ENCODE assay signal across 15 cellular contexts in the genomic region with DNA sequence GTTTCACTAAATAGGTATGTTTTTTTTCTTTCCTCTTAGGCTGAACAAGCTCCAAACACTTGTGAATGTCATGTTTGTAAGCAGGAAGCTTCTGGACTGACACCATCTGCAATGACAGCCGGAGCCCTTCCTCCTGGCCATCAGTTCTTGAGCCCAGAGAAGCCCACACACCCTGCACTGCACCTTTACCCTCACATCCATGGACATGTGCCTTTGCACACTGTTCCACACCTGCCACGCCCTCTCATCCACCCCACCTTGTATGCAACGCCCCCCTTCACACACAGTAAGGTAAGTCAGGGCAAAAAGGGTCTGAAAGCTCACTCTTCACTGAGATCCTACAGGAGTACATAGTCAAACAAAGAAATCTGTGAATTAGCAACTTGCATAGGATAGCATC.
DNase-seq lines count a peak whose midpoint lies in the region; ATAC-seq and TF ChIP-seq lines count a peak whose summit lies in the region.
"Had no signal": no experiment of that assay in that cellular context is flagged by ENCODE, and none has a peak within 500 bp of the region (broad histone marks: within the 10 kb centered on the region; RNA-seq: fewer than 3 reads in every experiment).

No MANE protein-coding gene starts in this region.

- TF ChIP-seq CTCF in activated CD8-positive, alpha-beta T cell treated with anti-CD3 and anti-CD28 coated beads for 36 hours (IDR thresholded peaks at IDR 0.05), result no peak

- CTCF ChIA-PET in activated naive CD4-positive, alpha-beta T cell treated with anti-CD3 and anti-CD28 coated beads, Interleukin-2, amount 10 ng/mL, durations not matched to agents 7 days and 5 days (lab: Charles Lee), result no interaction called here
- CTCF ChIA-PET in activated CD8-positive, alpha-beta T cell treated with anti-CD3 and anti-CD28 coated beads for 36 hours (lab: Charles Lee), result no interaction called here

- H3K4me1 Mint-ChIP-seq in activated naive CD4-positive, alpha-beta T cell treated with anti-CD3 and anti-CD28 coated beads, Interleukin-2, amount 10 ng/mL, durations not matched to agents 7 days and 5 days, result peaks cover 9% of the 10 kb centered on the region
- peaks cover 25% of the 10 kb centered on the region for H3K4me1 Mint-ChIP-seq in activated CD8-positive, alpha-beta T cell treated with anti-CD3 and anti-CD28 coated beads for 36 hours (ENCODE audit: low read depth)
- H3K4me1 Mint-ChIP-seq in stimulated activated memory B cell treated with anti-CD40 and anti-IgM and Interleukin-4, amounts not matched to agents 10 μg/mL and 1 μg/mL and 100 μg/mL, for 72 hours, result peaks cover 49% of the 10 kb centered on the region

- POLR2A ChIA-PET in activated CD8-positive, alpha-beta T cell treated with anti-CD3 and anti-CD28 coated beads for 36 hours (lab: Charles Lee), result no interaction called here

- intact Hi-C loops in activated CD8-positive, alpha-beta T cell treated with anti-CD3 and anti-CD28 coated beads for 36 hours (cut with micrococcal nuclease), result no loop called here

- H3K36me3 Mint-ChIP-seq in activated naive CD4-positive, alpha-beta T cell treated with anti-CD3 and anti-CD28 coated beads, Interleukin-2, amount 50 U/mL, for 72 hours, result peaks cover 12 to 27% of the 10 kb centered on the region in 2 donors
- H3K36me3 Mint-ChIP-seq in activated naive CD4-positive, alpha-beta T cell treated with anti-CD3 and anti-CD28 coated beads, Interleukin-2, amount 10 ng/mL, durations not matched to agents 7 days and 5 days, result peaks cover 60% of the 10 kb centered on the region
- H3K36me3 Mint-ChIP-seq in activated CD8-positive, alpha-beta T cell treated with anti-CD3 and anti-CD28 coated beads for 36 hours (ENCODE audit: low read depth), result peaks cover 49% of the 10 kb centered on the region
- peaks cover 76% of the 10 kb centered on the region for H3K36me3 Mint-ChIP-seq in stimulated activated memory B cell treated with anti-CD40 and anti-IgM and Interleukin-4, amounts not matched to agents 10 μg/mL and 1 μg/mL and 100 μg/mL, for 72 hours

- no peaks in the 10 kb centered on the region for H3K27me3 Mint-ChIP-seq in activated naive CD4-positive, alpha-beta T cell treated with anti-CD3 and anti-CD28 coated beads, Interleukin-2, amount 10 ng/mL, durations not matched to agents 7 days and 5 days
- H3K27me3 Mint-ChIP-seq in activated CD8-positive, alpha-beta T cell treated with anti-CD3 and anti-CD28 coated beads for 36 hours, result no peaks in the 10 kb centered on the region
- H3K27me3 Mint-ChIP-seq in stimulated activated memory B cell treated with anti-CD40 and anti-IgM and Interleukin-4, amounts not matched to agents 10 μg/mL and 1 μg/mL and 100 μg/mL, for 72 hours, result no peaks in the 10 kb centered on the region
- H3K27me3 Mint-ChIP-seq: IgD-negative memory B cell had no signal

- no peak for ATAC-seq in activated naive CD4-positive, alpha-beta T cell treated with anti-CD3 and anti-CD28 coated beads, Interleukin-2, amount 50 U/mL, for 72 hours
- ATAC-seq in activated CD8-positive, alpha-beta T cell treated with anti-CD3 and anti-CD28 coated beads for 36 hours, result no peak
- ATAC-seq in left lobe of liver, result peak; percentile 15
- no peak for ATAC-seq in stimulated activated memory B cell treated with anti-CD40 and anti-IgM and Interleukin-4, amounts not matched to agents 10 μg/mL and 1 μg/mL and 100 μg/mL, for 72 hours
- no peak for ATAC-seq in HG03378 (IDR thresholded peaks at IDR 0.05; ENCODE audit: unreplicated experiment)

- H3K4me3 Mint-ChIP-seq in activated naive CD4-positive, alpha-beta T cell treated with anti-CD3 and anti-CD28 coated beads, Interleukin-2, amount 10 ng/mL, durations not matched to agents 7 days and 5 days, result no peak overlapping the region
- no peak overlapping the region for H3K4me3 Mint-ChIP-seq in activated CD8-positive, alpha-beta T cell treated with anti-CD3 and anti-CD28 coated beads for 36 hours
- no peak overlapping the region for H3K4me3 Mint-ChIP-seq in stimulated activated memory B cell treated with anti-CD40 and anti-IgM and Interleukin-4, amounts not matched to agents 10 μg/mL and 1 μg/mL and 100 μg/mL, for 72 hours

- DNase-seq in activated naive CD4-positive, alpha-beta T cell treated with anti-CD3 and anti-CD28 coated beads, Interleukin-2, amount 50 U/mL, for 72 hours (ENCODE audit: low spot score in 2 of 2), result no peak
- no peak for DNase-seq in activated naive CD4-positive, alpha-beta T cell treated with anti-CD3 and anti-CD28 coated beads, Interleukin-2, amount 10 ng/mL, durations not matched to agents 7 days and 5 days
- no peak for DNase-seq in activated CD8-positive, alpha-beta T cell treated with anti-CD3 and anti-CD28 coated beads for 36 hours
- peak; percentile 27 for DNase-seq in left lobe of liver (ENCODE audit: low spot score)
- DNase-seq in hepatic stellate cell (ENCODE audit: low spot score), result no peak
- DNase-seq in SK-N-DZ (ENCODE audit: low spot score), result no peak
- DNase-seq: ACHN; dorsolateral prefrontal cortex; mesenchymal stem cell; NCI-H446 treated with DMSO at 0.1 percent for 48 hours; stimulated activated CD4-positive, alpha-beta T cell treated with anti-CD3 and anti-CD28 coated beads, Interleukin-4, amount 100 ng/mL, for 24 hours; WERI-Rb-1 had no signal

- peak overlapping the region; percentile 16 to 73 for H3K27ac Mint-ChIP-seq in activated naive CD4-positive, alpha-beta T cell treated with anti-CD3 and anti-CD28 coated beads, Interleukin-2, amount 50 U/mL, for 72 hours
- H3K27ac Mint-ChIP-seq in activated naive CD4-positive, alpha-beta T cell treated with anti-CD3 and anti-CD28 coated beads, Interleukin-2, amount 10 ng/mL, durations not matched to agents 7 days and 5 days, result no peak overlapping the region
- peak overlapping the region; percentile 72 for H3K27ac Mint-ChIP-seq in activated CD8-positive, alpha-beta T cell treated with anti-CD3 and anti-CD28 coated beads for 36 hours
- peak overlapping the region; percentile 12 for H3K27ac Mint-ChIP-seq in stimulated activated memory B cell treated with anti-CD40 and anti-IgM and Interleukin-4, amounts not matched to agents 10 μg/mL and 1 μg/mL and 100 μg/mL, for 72 hours

- no peaks in the 10 kb centered on the region for H3K9me3 Mint-ChIP-seq in activated naive CD4-positive, alpha-beta T cell treated with anti-CD3 and anti-CD28 coated beads, Interleukin-2, amount 50 U/mL, for 72 hours
- no peaks in the 10 kb centered on the region for H3K9me3 Mint-ChIP-seq in activated naive CD4-positive, alpha-beta T cell treated with anti-CD3 and anti-CD28 coated beads, Interleukin-2, amount 10 ng/mL, durations not matched to agents 7 days and 5 days
- H3K9me3 Mint-ChIP-seq in activated CD8-positive, alpha-beta T cell treated with anti-CD3 and anti-CD28 coated beads for 36 hours, result no peaks in the 10 kb centered on the region
- peaks cover 2% of the 10 kb centered on the region for H3K9me3 Mint-ChIP-seq in stimulated activated memory B cell treated with anti-CD40 and anti-IgM and Interleukin-4, amounts not matched to agents 10 μg/mL and 1 μg/mL and 100 μg/mL, for 72 hours
